ENCODE assay signal across 5 cellular contexts in genomic region chr6:155980014-155980413, GRCh38.
"Had no signal": no experiment of that assay in that cellular context is flagged by ENCODE, and none has a peak within 500 bp of the region (broad histone marks: within the 10 kb centered on the region; RNA-seq: fewer than 3 reads in every experiment).

No MANE protein-coding gene starts in this region.

- H3K4me3 ChIP-seq: GM23338, K562 had no signal

- DNase-seq: H9, HCEC 1CT, IMR-90 had no signal

- ATAC-seq: GM23338, K562 had no signal
